ENCODE assay signal across 1 cellular context in genomic region chr17:17921192-17922082, GRCh38.
TF ChIP-seq lines count a peak whose summit lies in the region.

No MANE protein-coding gene starts in this region.

TF ChIP-seq in SK-N-SH, 30 proteins besides CTCF, POLR2A, EP300 and RAD21 (continued from another document):
- peak; percentile 67; the same call in 1 of the 2 replicates for TF ChIP-seq REST (IDR thresholded peaks at IDR 0.05; ENCODE audit: low read depth, low read length)
- no peak for TF ChIP-seq USF1 (IDR thresholded peaks at IDR 0.05; ENCODE audit: borderline replicate concordance, low read depth)
- no peak for TF ChIP-seq MXI1 (IDR thresholded peaks at IDR 0.05; ENCODE audit: low read depth, low read length)
- TF ChIP-seq FOXM1 (IDR thresholded peaks at IDR 0.05; ENCODE audit: low read depth) = no peak; the same call in 1 of the 2 replicates
- TF ChIP-seq USF2 (IDR thresholded peaks at IDR 0.05; ENCODE audit: borderline replicate concordance, low read depth, low read length) = no peak
- TF ChIP-seq GABPA (IDR thresholded peaks at IDR 0.05; ENCODE audit: low read depth) = no peak
- no peak for TF ChIP-seq SMC3 (IDR thresholded peaks at IDR 0.05; ENCODE audit: low read depth, low read length)
- no peak for TF ChIP-seq ELF1 (IDR thresholded peaks at IDR 0.05)
- TF ChIP-seq FOSL2 (IDR thresholded peaks at IDR 0.05; ENCODE audit: borderline replicate concordance, low read depth) = peak; percentile 93
- peak; percentile 85; the same call in 1 of the 2 replicates for TF ChIP-seq POLR2AphosphoS5 (IDR thresholded peaks at IDR 0.05; ENCODE audit: low read depth, low read length)
- peak; percentile 41; the same call in 1 of the 2 replicates for TF ChIP-seq MEF2A (IDR thresholded peaks at IDR 0.05; ENCODE audit: borderline replicate concordance, low read depth)
- 0 out of 2 replicates have a peak, but pooled peaks have one; percentile 22 for TF ChIP-seq SIN3A (IDR thresholded peaks at IDR 0.05; ENCODE audit: borderline replicate concordance, low read depth, low read length)
- TF ChIP-seq FOXJ3 (CRISPR knock-in tag; IDR thresholded peaks at IDR 0.05) = no peak
- TF ChIP-seq TCF12 (IDR thresholded peaks at IDR 0.05) = peak; percentile 86
- no peak; the same call in 1 of the 2 replicates for TF ChIP-seq TAF1 (IDR thresholded peaks at IDR 0.05; ENCODE audit: borderline replicate concordance, low read depth, low read length)
- no peak for TF ChIP-seq EZH2phosphoT487 (IDR thresholded peaks at IDR 0.05; ENCODE audit: borderline replicate concordance, low read depth)
- TF ChIP-seq NRF1 (IDR thresholded peaks at IDR 0.05; ENCODE audit: low read depth, low read length) = no peak
